ENCODE assay signal across 10 cellular contexts in the genomic region with DNA sequence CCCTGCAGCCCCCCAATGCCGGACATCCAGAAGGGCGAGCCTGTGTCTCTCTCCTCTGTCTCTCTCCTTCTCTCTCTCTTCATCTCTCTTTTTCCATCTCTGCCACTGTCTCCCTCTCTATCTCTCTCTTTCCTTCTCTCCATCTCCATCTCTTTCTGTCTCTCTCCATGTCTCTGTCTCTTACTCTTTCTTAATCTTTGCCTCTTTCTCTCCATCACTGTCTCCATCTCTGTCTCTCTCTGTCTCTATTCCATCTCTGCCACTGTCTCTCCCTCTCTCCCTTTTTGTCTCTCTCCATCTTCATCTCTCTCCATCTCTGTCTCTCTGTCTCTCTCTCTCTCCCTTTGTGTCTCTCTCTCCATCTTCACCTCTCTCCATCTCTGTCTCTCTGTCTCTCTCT.
"Had no signal": no experiment of that assay in that cellular context is flagged by ENCODE, and none has a peak within 500 bp of the region (broad histone marks: within the 10 kb centered on the region; RNA-seq: fewer than 3 reads in every experiment).

No MANE protein-coding gene starts in this region.

- FAIRE-seq: H1, H54, HepG2 had no signal

- H3K27ac Mint-ChIP-seq: GM23338, H9, HFFc6 had no signal

- H3K36me3 Mint-ChIP-seq: IgD-negative memory B cell had no signal

- H3K4me3 Mint-ChIP-seq: GM23338, H9, HFFc6, IgD-negative memory B cell had no signal

- H2AFZ ChIP-seq: GM23338 had no signal

- DNase-seq: H9, HCEC 1CT, HFFc6, KG1 had no signal

- H3K27ac ChIP-seq: HL-60 had no signal

- H3K4me2 ChIP-seq: GM23338 had no signal

- H3K4me1 Mint-ChIP-seq: GM23338 had no signal

- H3K9me3 Mint-ChIP-seq: GM23338, HFFc6, IgD-negative memory B cell had no signal

- ATAC-seq: GM23338, HepG2 had no signal

- H3K4me3 ChIP-seq: GM23338 had no signal
